ENCODE assay signal across 1 cellular context in the genomic region with DNA sequence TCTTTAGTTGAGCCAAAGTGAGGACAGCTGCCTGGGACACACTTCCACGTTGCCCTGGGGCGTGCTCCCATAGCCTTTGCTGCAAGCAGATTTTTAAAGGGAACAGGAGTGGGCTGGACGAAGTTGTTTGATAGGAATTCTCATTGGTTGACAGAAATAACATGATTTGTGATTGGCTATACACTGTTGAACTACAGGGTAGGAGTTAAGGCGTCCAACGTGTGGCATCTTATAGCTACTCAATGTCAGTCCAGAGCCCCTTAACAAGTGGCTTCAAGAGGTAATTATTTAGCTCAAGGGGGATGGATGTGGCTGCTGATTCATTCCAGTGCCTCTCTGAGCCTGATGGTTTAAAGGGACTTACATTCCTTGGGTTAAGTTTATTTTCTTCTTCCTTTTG.
TF ChIP-seq lines count a peak whose summit lies in the region.

No MANE protein-coding gene starts in this region.

TF ChIP-seq in GM23338, 12 proteins besides CTCF, POLR2A, EP300 and RAD21 (continued from another document):
- TF ChIP-seq, protein P1, sequence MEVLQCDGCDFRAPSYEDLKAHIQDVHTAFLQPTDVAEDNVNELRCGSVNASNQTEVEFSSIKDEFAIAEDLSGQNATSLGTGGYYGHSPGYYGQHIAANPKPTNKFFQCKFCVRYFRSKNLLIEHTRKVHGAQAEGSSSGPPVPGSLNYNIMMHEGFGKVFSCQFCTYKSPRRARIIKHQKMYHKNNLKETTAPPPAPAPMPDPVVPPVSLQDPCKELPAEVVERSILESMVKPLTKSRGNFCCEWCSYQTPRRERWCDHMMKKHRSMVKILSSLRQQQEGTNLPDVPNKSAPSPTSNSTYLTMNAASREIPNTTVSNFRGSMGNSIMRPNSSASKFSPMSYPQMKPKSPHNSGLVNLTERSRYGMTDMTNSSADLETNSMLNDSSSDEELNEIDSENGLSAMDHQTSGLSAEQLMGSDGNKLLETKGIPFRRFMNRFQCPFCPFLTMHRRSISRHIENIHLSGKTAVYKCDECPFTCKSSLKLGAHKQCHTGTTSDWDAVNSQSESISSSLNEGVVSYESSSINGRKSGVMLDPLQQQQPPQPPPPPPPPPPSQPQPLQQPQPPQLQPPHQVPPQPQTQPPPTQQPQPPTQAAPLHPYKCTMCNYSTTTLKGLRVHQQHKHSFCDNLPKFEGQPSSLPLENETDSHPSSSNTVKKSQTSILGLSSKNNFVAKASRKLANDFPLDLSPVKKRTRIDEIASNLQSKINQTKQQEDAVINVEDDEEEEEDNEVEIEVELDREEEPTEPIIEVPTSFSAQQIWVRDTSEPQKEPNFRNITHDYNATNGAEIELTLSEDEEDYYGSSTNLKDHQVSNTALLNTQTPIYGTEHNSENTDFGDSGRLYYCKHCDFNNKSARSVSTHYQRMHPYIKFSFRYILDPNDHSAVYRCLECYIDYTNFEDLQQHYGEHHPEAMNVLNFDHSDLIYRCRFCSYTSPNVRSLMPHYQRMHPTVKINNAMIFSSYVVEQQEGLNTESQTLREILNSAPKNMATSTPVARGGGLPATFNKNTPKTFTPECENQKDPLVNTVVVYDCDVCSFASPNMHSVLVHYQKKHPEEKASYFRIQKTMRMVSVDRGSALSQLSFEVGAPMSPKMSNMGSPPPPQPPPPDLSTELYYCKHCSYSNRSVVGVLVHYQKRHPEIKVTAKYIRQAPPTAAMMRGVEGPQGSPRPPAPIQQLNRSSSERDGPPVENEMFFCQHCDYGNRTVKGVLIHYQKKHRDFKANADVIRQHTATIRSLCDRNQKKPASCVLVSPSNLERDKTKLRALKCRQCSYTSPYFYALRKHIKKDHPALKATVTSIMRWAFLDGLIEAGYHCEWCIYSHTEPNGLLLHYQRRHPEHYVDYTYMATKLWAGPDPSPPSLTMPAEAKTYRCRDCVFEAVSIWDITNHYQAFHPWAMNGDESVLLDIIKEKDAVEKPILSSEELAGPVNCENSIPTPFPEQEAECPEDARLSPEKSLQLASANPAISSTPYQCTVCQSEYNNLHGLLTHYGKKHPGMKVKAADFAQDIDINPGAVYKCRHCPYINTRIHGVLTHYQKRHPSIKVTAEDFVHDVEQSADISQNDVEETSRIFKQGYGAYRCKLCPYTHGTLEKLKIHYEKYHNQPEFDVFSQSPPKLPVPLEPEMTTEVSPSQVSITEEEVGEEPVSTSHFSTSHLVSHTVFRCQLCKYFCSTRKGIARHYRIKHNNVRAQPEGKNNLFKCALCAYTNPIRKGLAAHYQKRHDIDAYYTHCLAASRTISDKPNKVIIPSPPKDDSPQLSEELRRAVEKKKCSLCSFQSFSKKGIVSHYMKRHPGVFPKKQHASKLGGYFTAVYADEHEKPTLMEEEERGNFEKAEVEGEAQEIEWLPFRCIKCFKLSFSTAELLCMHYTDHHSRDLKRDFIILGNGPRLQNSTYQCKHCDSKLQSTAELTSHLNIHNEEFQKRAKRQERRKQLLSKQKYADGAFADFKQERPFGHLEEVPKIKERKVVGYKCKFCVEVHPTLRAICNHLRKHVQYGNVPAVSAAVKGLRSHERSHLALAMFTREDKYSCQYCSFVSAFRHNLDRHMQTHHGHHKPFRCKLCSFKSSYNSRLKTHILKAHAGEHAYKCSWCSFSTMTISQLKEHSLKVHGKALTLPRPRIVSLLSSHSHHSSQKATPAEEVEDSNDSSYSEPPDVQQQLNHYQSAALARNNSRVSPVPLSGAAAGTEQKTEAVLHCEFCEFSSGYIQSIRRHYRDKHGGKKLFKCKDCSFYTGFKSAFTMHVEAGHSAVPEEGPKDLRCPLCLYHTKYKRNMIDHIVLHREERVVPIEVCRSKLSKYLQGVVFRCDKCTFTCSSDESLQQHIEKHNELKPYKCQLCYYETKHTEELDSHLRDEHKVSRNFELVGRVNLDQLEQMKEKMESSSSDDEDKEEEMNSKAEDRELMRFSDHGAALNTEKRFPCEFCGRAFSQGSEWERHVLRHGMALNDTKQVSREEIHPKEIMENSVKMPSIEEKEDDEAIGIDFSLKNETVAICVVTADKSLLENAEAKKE (CRISPR knock-in tag; IDR thresholded peaks at IDR 0.05) = no peak
- TF ChIP-seq EZH2 (IDR thresholded peaks at IDR 0.05; ENCODE audit: low read depth, unreplicated experiment) = no peak
- TF ChIP-seq NANOG (IDR thresholded peaks at IDR 0.05; ENCODE audit: borderline replicate concordance) = no peak
- no peak for TF ChIP-seq STAT1 (IDR thresholded peaks at IDR 0.05; ENCODE audit: unreplicated experiment)
- TF ChIP-seq ETS1 (IDR thresholded peaks at IDR 0.05) = no peak
TF ChIP-seq in GM23338: peak in this region for 0.
